In the genomic region with DNA sequence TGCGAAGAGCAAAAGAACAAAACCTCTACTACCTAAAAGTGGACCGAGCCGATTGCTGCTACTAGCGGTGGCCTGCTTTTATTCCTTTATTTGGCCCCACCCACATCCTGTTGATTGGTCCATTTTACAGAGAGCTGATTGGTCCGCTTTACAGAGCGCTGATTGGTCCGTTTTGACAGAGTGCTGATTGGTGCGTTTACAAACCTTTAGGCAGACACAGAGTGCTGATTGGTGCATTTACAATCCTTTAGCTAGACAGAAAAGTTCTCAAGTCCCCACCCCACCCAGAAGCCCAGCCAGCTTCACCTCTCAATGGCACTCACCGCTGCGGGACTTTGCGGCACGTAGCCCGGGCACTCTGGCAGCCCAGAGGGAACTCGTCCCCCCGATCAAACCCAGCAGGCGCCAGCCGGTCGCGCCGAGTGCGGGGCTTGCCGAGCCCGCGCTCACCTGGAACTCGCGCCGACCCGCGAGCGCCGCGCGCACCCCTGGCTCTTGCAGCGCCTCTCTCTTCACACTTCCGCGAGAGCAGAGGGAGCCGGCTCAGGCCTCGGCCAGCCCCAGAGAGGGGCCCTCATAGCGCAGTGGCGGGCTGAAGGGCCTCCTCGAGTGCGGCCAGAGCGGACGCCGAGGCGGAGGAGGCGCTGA, we compare ENCODE assay signal across 8 cellular contexts. TPM values are rescaled to one million over a fixed set of nuclear protein-coding genes. Genes with fewer than 3 reads are reported as not detected.
A peak's percentile ranks its signal among the peaks of the same experiment; 100 is the strongest.
DNase-seq lines count a peak whose midpoint lies in the region; ATAC-seq and TF ChIP-seq lines count a peak whose summit lies in the region.

No MANE protein-coding gene starts in this region.

- H3K9me3 ChIP-seq in RWPE2 (ENCODE audit: severe bottlenecking) (no peaks in the 10 kb centered on the region), skeletal muscle satellite cell (replicated peaks; ENCODE audit: low read length) (no peaks in the 10 kb centered on the region)

- H3K4me3 ChIP-seq in RWPE2 (ENCODE audit: severe bottlenecking) = peak overlapping the region; percentile 20
- H3K4me3 ChIP-seq in fibroblast of mammary gland (ENCODE audit: control insufficient read depth, low read depth, low read length) = peak overlapping the region; percentile 26
- H3K4me3 ChIP-seq in skeletal muscle satellite cell (ENCODE audit: low read length) = peak overlapping the region; percentile 56

- peak; percentile 82 for ATAC-seq in RWPE2 (ENCODE audit: low read depth)
- no peak for ATAC-seq in GM18870 (IDR thresholded peaks at IDR 0.05; ENCODE audit: unreplicated experiment)

- H3K4me2 ChIP-seq in skeletal muscle satellite cell (ENCODE audit: low read length) = peak overlapping the region; percentile 71

- no peaks in the 10 kb centered on the region for H3K36me3 ChIP-seq in RWPE2 (ENCODE audit: low read depth)
- H3K36me3 ChIP-seq in skeletal muscle satellite cell (ENCODE audit: insufficient read depth, low read length) = no peaks in the 10 kb centered on the region

- peak; percentile 36 for DNase-seq in NCI-H82 (lab: John Stamatoyannopoulos, UW)
- DNase-seq in NCI-H82 treated with DMSO at 0.1 percent for 48 hours (lab: John Stamatoyannopoulos, UW; ENCODE audit: unreplicated experiment) = no peak
- no peak for DNase-seq in RWPE2 (ENCODE audit: low spot score)
- peak; percentile 33 for DNase-seq in fibroblast of mammary gland (ENCODE audit: low read depth)
- no peak for DNase-seq in cerebellum (ENCODE audit: low spot score)
- no peak for DNase-seq in SHP77 treated with DMSO at 0.1 percent for 48 hours (lab: John Stamatoyannopoulos, UW)

- no peak overlapping the region for H3K9ac ChIP-seq in skeletal muscle satellite cell (ENCODE audit: low read depth, low read length)

- H3K27ac ChIP-seq in RWPE2 (ENCODE audit: poor library complexity, severe bottlenecking) = no peak overlapping the region

- no peak for TF ChIP-seq CTCF in RWPE2 (IDR thresholded peaks at IDR 0.05; ENCODE audit: poor library complexity, severe bottlenecking)
- no peak for TF ChIP-seq CTCF in fibroblast of mammary gland (conservative IDR thresholded peaks at IDR 0.05; ENCODE audit: control insufficient read depth, insufficient read depth, low read depth, low read length)

- H3K4me1 ChIP-seq in RWPE2 (ENCODE audit: insufficient read depth, poor library complexity, severe bottlenecking) = peaks cover 4% of the 10 kb centered on the region
- H3K4me1 ChIP-seq in skeletal muscle satellite cell (ENCODE audit: control insufficient read depth, insufficient read depth, low read length) = no peaks in the 10 kb centered on the region

- H3K27me3 ChIP-seq in RWPE2 (ENCODE audit: insufficient read depth, poor library complexity, severe bottlenecking) (no peaks in the 10 kb centered on the region), skeletal muscle satellite cell (ENCODE audit: control insufficient read depth, insufficient read depth, low read length) (no peaks in the 10 kb centered on the region)

RNA-seq across cellular contexts. Expression of a gene that starts 8.7 kb away (rescaled TPM):
- total RNA-seq in skeletal muscle satellite cell (2012; rRNA removed) = 6.8 and 15.9 TPM in 2 replicates
- 61.9 TPM for total RNA-seq in cerebellum

Comparison
In these comparisons a context has a peak if more than half of its experiments do, and no peak if none do; other contexts are left out.
1. DNase-seq: peak in NCI-H82 (single experiment) and fibroblast of mammary gland (single experiment); none in NCI-H82 treated with DMSO at 0.1 percent for 48 hours (single experiment), RWPE2 (single experiment), cerebellum (single experiment) and SHP77 treated with DMSO at 0.1 percent for 48 hours (single experiment).
2. Peak in every context shown above with its lines, with median percentiles within 50 percentile points of each other: H3K4me3 ChIP-seq.